Comparison of ENCODE assay signal across 21 cellular contexts in genomic region chr6:31065556-31065955, GRCh38. TPM values are rescaled to one million over a fixed set of nuclear protein-coding genes. Genes with fewer than 3 reads are reported as not detected.
"Had no signal": no experiment of that assay in that cellular context is flagged by ENCODE, and none has a peak within 500 bp of the region (broad histone marks: within the 10 kb centered on the region; RNA-seq: fewer than 3 reads in every experiment).

No MANE protein-coding gene starts in this region.

- H3K27ac Mint-ChIP-seq: activated CD8-positive, alpha-beta T cell treated with anti-CD3 and anti-CD28 coated beads, Interleukin-2, amount 10 ng/mL, durations not matched to agents 7 days and 5 days; activated naive CD8-positive, alpha-beta T cell; activated T-cell treated with anti-CD3 and anti-CD28 coated beads, Interleukin-2, amount 50 U/mL, for 72 hours; WTC11 had no signal

- H3K27me3 Mint-ChIP-seq: activated naive CD8-positive, alpha-beta T cell had no signal

- H3K9me3 ChIP-seq: prostate gland, right lobe of liver, uterus had no signal

- H3K4me3 Mint-ChIP-seq: activated CD8-positive, alpha-beta T cell treated with anti-CD3 and anti-CD28 coated beads, Interleukin-2, amount 10 ng/mL, durations not matched to agents 7 days and 5 days; activated naive CD8-positive, alpha-beta T cell; activated T-cell treated with anti-CD3 and anti-CD28 coated beads, Interleukin-2, amount 50 U/mL, for 72 hours; WTC11 had no signal

- H3K4me1 ChIP-seq: prostate gland, right lobe of liver, uterus had no signal

- DNase-seq: activated CD4-positive, alpha-beta T cell treated with anti-CD3 and anti-CD28 coated beads for 48 hours; activated CD8-positive, alpha-beta memory T cell treated with anti-CD3 and anti-CD28 coated beads, Interleukin-2, amount 50 U/mL, for 4 hours; activated CD8-positive, alpha-beta T cell treated with anti-CD3 and anti-CD28 coated beads, Interleukin-2, amount 10 ng/mL, durations not matched to agents 7 days and 5 days; activated gamma-delta T cell; activated T-cell treated with anti-CD3 and anti-CD28 coated beads, Interleukin-2, amount 50 U/mL, for 72 hours; dermis blood vessel endothelial cell; hypothalamus; right lobe of liver; stimulated activated CD4-positive, alpha-beta T cell treated with anti-CD3 and anti-CD28 coated beads, Interleukin-1b, Interleukin-23, amount 100 ng/mL, for 48 hours; uterus had no signal

- ATAC-seq: activated CD8-positive, alpha-beta T cell treated with anti-CD3 and anti-CD28 coated beads, Interleukin-2, amount 10 ng/mL, durations not matched to agents 7 days and 5 days; activated T-cell treated with anti-CD3 and anti-CD28 coated beads, Interleukin-2, amount 50 U/mL, for 72 hours; right lobe of liver; WTC11 had no signal

- H3K27ac ChIP-seq: epithelial cell of prostate, prostate gland, right lobe of liver, uterus had no signal

- H3K4me3 ChIP-seq: prostate gland, right lobe of liver, uterus had no signal

- H3K36me3 Mint-ChIP-seq: activated naive CD8-positive, alpha-beta T cell; WTC11 had no signal

- H3K36me3 ChIP-seq: prostate gland, right lobe of liver, uterus had no signal

- H3K27me3 ChIP-seq: right lobe of liver, uterus had no signal

RNA-seq across cellular contexts. Expression of gene C6orf15, which starts 46.8 kb away (rescaled TPM):
- total RNA-seq: activated CD8-positive, alpha-beta T cell treated with anti-CD3 and anti-CD28 coated beads, Interleukin-2, amount 10 ng/mL, durations not matched to agents 7 days and 5 days; activated T-cell treated with anti-CD3 and anti-CD28 coated beads, Interleukin-2, amount 50 U/mL, for 72 hours; cerebellum; dermis blood vessel endothelial cell; glomerular endothelial cell; osteoblast; right lobe of liver; T-helper 2 cell treated with Interferon-gamma antibody and Interleukin-4, amounts not matched to agents 100 ng/mL and 5 ng/mL, for 36 hours; WTC11 had no signal
- polyA plus RNA-seq: neural cell had no signal

RNA-seq across cellular contexts. Expression of gene PSORS1C1, which starts 49.0 kb away (rescaled TPM):
- total RNA-seq: activated CD8-positive, alpha-beta T cell treated with anti-CD3 and anti-CD28 coated beads, Interleukin-2, amount 10 ng/mL, durations not matched to agents 7 days and 5 days; cerebellum; T-helper 2 cell treated with Interferon-gamma antibody and Interleukin-4, amounts not matched to agents 100 ng/mL and 5 ng/mL, for 36 hours had no signal
- polyA plus RNA-seq: neural cell had no signal

RNA-seq across cellular contexts. Expression of gene CDSN, which starts 54.7 kb away (rescaled TPM):
- total RNA-seq: activated CD8-positive, alpha-beta T cell treated with anti-CD3 and anti-CD28 coated beads, Interleukin-2, amount 10 ng/mL, durations not matched to agents 7 days and 5 days; activated T-cell treated with anti-CD3 and anti-CD28 coated beads, Interleukin-2, amount 50 U/mL, for 72 hours; cerebellum; dermis blood vessel endothelial cell; glomerular endothelial cell; kidney epithelial cell; osteoblast; right lobe of liver; T-helper 2 cell treated with Interferon-gamma antibody and Interleukin-4, amounts not matched to agents 100 ng/mL and 5 ng/mL, for 36 hours; WTC11 had no signal
- polyA plus RNA-seq: neural cell had no signal

RNA-seq across cellular contexts. Expression of gene MUC22, which starts 55.3 kb away (rescaled TPM):
- total RNA-seq: activated CD8-positive, alpha-beta T cell treated with anti-CD3 and anti-CD28 coated beads, Interleukin-2, amount 10 ng/mL, durations not matched to agents 7 days and 5 days; activated T-cell treated with anti-CD3 and anti-CD28 coated beads, Interleukin-2, amount 50 U/mL, for 72 hours; cerebellum; dermis blood vessel endothelial cell; glomerular endothelial cell; kidney epithelial cell; lower leg skin; osteoblast; right lobe of liver; T-helper 2 cell treated with Interferon-gamma antibody and Interleukin-4, amounts not matched to agents 100 ng/mL and 5 ng/mL, for 36 hours; uterus; WTC11 had no signal
- polyA plus RNA-seq: neural cell had no signal
